ENCODE assay signal across 23 cellular contexts in genomic region chr4:153068751-153069150, GRCh38.
"Had no signal": no experiment of that assay in that cellular context is flagged by ENCODE, and none has a peak within 500 bp of the region (broad histone marks: within the 10 kb centered on the region; RNA-seq: fewer than 3 reads in every experiment).

No MANE protein-coding gene starts in this region.

- DNase-seq: KBM-7; MV-4-11; NCI-H1048; NCI-H1105; NCI-H1417; NCI-H1436 treated with DMSO at 0.1 percent for 48 hours; NCI-H1694; NCI-H187 treated with DMSO at 0.1 percent for 48 hours; NCI-H2029 treated with DMSO at 0.1 percent for 48 hours; NCI-H2171 treated with DMSO at 0.1 percent for 48 hours; NCI-H345; NCI-H446 treated with DMSO at 0.1 percent for 48 hours; NCI-H524 treated with DMSO at 0.1 percent for 48 hours; NCI-H69; NCI-H774; NK-92 treated with Interleukin-12 subunit alpha and Interleukin-12 subunit beta, amount 100 ng/mL, for 24 hours; PC-3; SHP77; SK-N-SH; SW 1271; T-cell had no signal

- H3K9ac ChIP-seq: SK-N-SH had no signal

- H3K4me2 ChIP-seq: SK-N-SH had no signal

- ATAC-seq: Panc1, PC-3, T-cell had no signal

- H3K27ac ChIP-seq: RWPE1 had no signal

- H3K9me3 ChIP-seq: SK-N-SH had no signal
